8 cellular contexts compared by ENCODE assay signal in the genomic region with DNA sequence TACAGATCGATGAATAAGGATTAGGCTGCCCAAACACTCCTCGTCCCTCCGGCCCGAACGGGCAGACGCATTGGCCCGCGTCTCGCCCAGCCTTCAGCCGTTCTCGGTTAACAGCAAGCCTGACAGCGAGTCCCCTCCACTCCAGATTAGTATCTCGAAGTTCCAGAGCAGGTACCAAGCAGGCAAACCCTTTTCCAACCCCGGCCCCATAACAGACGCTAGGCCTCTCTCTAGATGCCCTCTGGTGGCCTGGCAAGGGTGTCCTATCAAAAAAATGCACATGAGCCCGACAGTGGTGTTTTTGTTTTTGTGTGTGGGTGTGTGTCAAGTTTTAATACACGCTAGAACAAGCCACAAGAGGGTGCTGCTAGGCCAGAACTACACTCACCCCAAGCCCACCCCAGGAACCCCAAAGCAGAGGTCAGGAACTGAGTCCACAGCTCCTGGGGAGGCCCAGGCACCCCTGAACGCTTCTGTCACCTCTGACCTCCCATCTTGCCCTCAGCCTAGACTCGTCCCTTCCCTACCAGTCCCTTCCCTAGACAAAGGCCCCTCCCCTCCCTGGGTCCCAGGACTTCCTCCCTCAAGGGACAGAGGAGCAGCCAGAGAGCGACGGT. TPM values are rescaled to one million over a fixed set of nuclear protein-coding genes. Genes with fewer than 3 reads are reported as not detected.
A peak's percentile ranks its signal among the peaks of the same experiment; 100 is the strongest.
DNase-seq lines count a peak whose midpoint lies in the region; ATAC-seq and TF ChIP-seq lines count a peak whose summit lies in the region.

No MANE protein-coding gene starts in this region.

- CTCF ChIA-PET in activated CD8-positive, alpha-beta memory T cell treated with anti-CD3 and anti-CD28 coated beads, Interleukin-2, amount 10 ng/mL, durations not matched to agents 7 days and 5 days (lab: Charles Lee), result interaction anchor here (0.5 to 4.2 kb wide), 21 partner anchors 9 to 737 kb away, joined by 3 to 58 read pairs (median 4); partner anchors contain the start of genes DDB2 and PACSIN3

- H3K27ac Mint-ChIP-seq in activated CD8-positive, alpha-beta memory T cell treated with anti-CD3 and anti-CD28 coated beads, Interleukin-2, amount 10 ng/mL, durations not matched to agents 7 days and 5 days, result peak overlapping the region; percentile 100

- ATAC-seq in activated CD8-positive, alpha-beta memory T cell treated with anti-CD3 and anti-CD28 coated beads, Interleukin-2, amount 10 ng/mL, durations not matched to agents 7 days and 5 days, result peak; percentile 60
- ATAC-seq in HG02870 (IDR thresholded peaks at IDR 0.05; ENCODE audit: unreplicated experiment), result peak; percentile 44

- H3K4me1 Mint-ChIP-seq in activated CD8-positive, alpha-beta memory T cell treated with anti-CD3 and anti-CD28 coated beads, Interleukin-2, amount 10 ng/mL, durations not matched to agents 7 days and 5 days, result peaks cover 47% of the 10 kb centered on the region

- H3K9me3 Mint-ChIP-seq in activated CD8-positive, alpha-beta memory T cell treated with anti-CD3 and anti-CD28 coated beads, Interleukin-2, amount 10 ng/mL, durations not matched to agents 7 days and 5 days (ENCODE audit: low read depth), result no peaks in the 10 kb centered on the region

- peak; percentile 63 for TF ChIP-seq CTCF in cardiac fibroblast (IDR thresholded peaks at IDR 0.05; ENCODE audit: low read depth, low read length)

- peak; percentile 87 for DNase-seq in activated CD8-positive, alpha-beta memory T cell treated with anti-CD3 and anti-CD28 coated beads, Interleukin-2, amount 10 ng/mL, durations not matched to agents 7 days and 5 days
- DNase-seq in activated CD8-positive, alpha-beta memory T cell treated with anti-CD3 and anti-CD28 coated beads for 24 hours, result no peak
- DNase-seq in NCI-H187 treated with DMSO at 0.1 percent for 48 hours (lab: John Stamatoyannopoulos, UW), result peak; percentile 17
- DNase-seq in T1000 (lab: John Stamatoyannopoulos, UW), result peak; percentile 21
- DNase-seq in cardiac fibroblast (ENCODE audit: low read depth in 2 of 2), result peak; percentile 84 to 85
- peak; percentile 87 for DNase-seq in islet precursor cell
- peak; percentile 78 for DNase-seq in stimulated activated CD4-positive, alpha-beta T cell treated with anti-CD3 and anti-CD28 coated beads, Interleukin-15, amount 100 ng/mL, for 24 hours

- H3K27me3 Mint-ChIP-seq in activated CD8-positive, alpha-beta memory T cell treated with anti-CD3 and anti-CD28 coated beads, Interleukin-2, amount 10 ng/mL, durations not matched to agents 7 days and 5 days, result no peaks in the 10 kb centered on the region

- H3K4me3 ChIP-seq in cardiac fibroblast (replicated peaks in 1 of 2; ENCODE audit: low read depth in 2 of 2, low read length in 2 of 2), result peak overlapping the region; percentile 62 to 67

- H3K4me3 Mint-ChIP-seq in activated CD8-positive, alpha-beta memory T cell treated with anti-CD3 and anti-CD28 coated beads, Interleukin-2, amount 10 ng/mL, durations not matched to agents 7 days and 5 days, result peak overlapping the region; percentile 94

- H3K36me3 Mint-ChIP-seq in activated CD8-positive, alpha-beta memory T cell treated with anti-CD3 and anti-CD28 coated beads, Interleukin-2, amount 10 ng/mL, durations not matched to agents 7 days and 5 days, result peaks cover 8% of the 10 kb centered on the region

RNA-seq across cellular contexts. Expression of gene ARFGAP2, which starts 0.7 kb away (rescaled TPM):
- 100 to 1,000 TPM; 103 TPM for total RNA-seq in activated CD8-positive, alpha-beta memory T cell treated with anti-CD3 and anti-CD28 coated beads, Interleukin-2, amount 10 ng/mL, durations not matched to agents 7 days and 5 days

RNA-seq across cellular contexts. Expression of gene PACSIN3, which starts 8.9 kb away (rescaled TPM):
- 1 to 10 TPM in 1 of 2 experiments, under 1 TPM in 1; 0.64 to 2.2 TPM for total RNA-seq in activated CD8-positive, alpha-beta memory T cell treated with anti-CD3 and anti-CD28 coated beads, Interleukin-2, amount 10 ng/mL, durations not matched to agents 7 days and 5 days

RNA-seq across cellular contexts. Expression of gene DDB2, which starts 37.4 kb away (rescaled TPM):
- total RNA-seq in activated CD8-positive, alpha-beta memory T cell treated with anti-CD3 and anti-CD28 coated beads, Interleukin-2, amount 10 ng/mL, durations not matched to agents 7 days and 5 days, result 100 to 1,000 TPM; 155 to 216 TPM
